In the genomic region with DNA sequence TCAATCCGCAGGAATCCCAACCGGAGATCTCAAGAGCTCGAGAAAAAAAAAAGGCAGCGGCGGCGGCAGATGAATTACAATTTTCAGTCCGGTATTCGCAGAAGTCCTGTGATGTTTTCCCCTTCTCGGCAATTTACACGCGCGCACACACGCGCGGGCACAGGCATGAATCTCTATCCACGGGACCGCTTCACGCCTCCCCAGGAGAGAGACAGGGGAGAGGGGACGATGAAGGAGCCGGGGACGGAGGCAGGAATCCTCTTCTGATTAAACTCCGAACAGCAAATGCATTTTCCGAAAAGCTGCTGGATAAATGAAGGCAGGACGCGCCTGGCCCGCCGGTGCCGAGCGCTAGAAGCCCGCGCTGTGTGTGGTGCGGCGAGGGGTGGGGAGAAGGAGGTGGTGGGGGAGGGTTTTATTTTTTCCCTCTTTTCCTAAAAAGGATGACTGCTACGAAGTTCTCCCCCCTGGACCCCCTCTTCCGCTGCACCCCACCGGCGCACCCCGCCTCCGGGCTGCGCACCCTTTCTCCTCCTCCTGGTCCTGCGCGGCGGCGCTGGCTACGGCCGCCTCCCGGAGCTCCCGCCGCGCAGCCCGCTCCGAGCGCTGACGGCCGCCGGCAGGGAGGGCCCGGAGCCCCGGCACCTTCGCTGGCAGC, we compare ENCODE assay signal across 8 cellular contexts. TPM values are rescaled to one million over a fixed set of nuclear protein-coding genes. Genes with fewer than 3 reads are reported as not detected.
A peak's percentile ranks its signal among the peaks of the same experiment; 100 is the strongest.
DNase-seq lines count a peak whose midpoint lies in the region; ATAC-seq and TF ChIP-seq lines count a peak whose summit lies in the region.

Gene BCL2 (minus strand): TSS at position 387 of the 658 bp plus-strand sequence.

- peaks cover 33% of the 10 kb centered on the region for H3F3A ChIP-seq in SU-DHL-6 (ENCODE audit: insufficient read depth)

- WGBS in liver, result under 1% methylated on average over 59 of the region's 59 CpGs

- no peak for TF ChIP-seq RAD21 in liver (IDR thresholded peaks at IDR 0.05)

- peak; percentile 5 for ATAC-seq in GM19463 (IDR thresholded peaks at IDR 0.05; ENCODE audit: unreplicated experiment)
- peak; percentile 53 for ATAC-seq in stimulated activated memory B cell treated with anti-CD40 and anti-IgM and Interleukin-4, amounts not matched to agents 10 μg/mL and 1 μg/mL and 100 μg/mL, for 72 hours
- ATAC-seq in GM19397 (IDR thresholded peaks at IDR 0.05; ENCODE audit: unreplicated experiment), result no peak

- H3K27ac ChIP-seq in HUES48 (ENCODE audit: low read depth, low read length) (peak within 1 kb of the TSS; percentile 5), SU-DHL-6 (ENCODE audit: low read depth, low read length) (peak within 1 kb of the TSS; percentile 91), liver (ENCODE audit: low read depth in 1 of 2, low read length in 2 of 2) (peak within 1 kb of the TSS; percentile 67 to 77)

- TF ChIP-seq CTCF in SU-DHL-6 (IDR thresholded peaks at IDR 0.05; ENCODE audit: insufficient read depth, low read length, poor library complexity, severe bottlenecking) (no peak), liver (IDR thresholded peaks at IDR 0.05; ENCODE audit: low read depth, low read length, missing input control) (no peak)

- no peaks in the 10 kb centered on the region for H3K27me3 Mint-ChIP-seq in stimulated activated memory B cell treated with anti-CD40 and anti-IgM and Interleukin-4, amounts not matched to agents 10 μg/mL and 1 μg/mL and 100 μg/mL, for 72 hours

- peaks cover 51% of the 10 kb centered on the region for H3K79me2 ChIP-seq in SU-DHL-6 (ENCODE audit: insufficient read depth, low read length)

- peak within 1 kb of the TSS; percentile 65 for H2AFZ ChIP-seq in SU-DHL-6 (ENCODE audit: low read depth, low read length, severe bottlenecking)

- H3K27ac Mint-ChIP-seq in stimulated activated memory B cell treated with anti-CD40 and anti-IgM and Interleukin-4, amounts not matched to agents 10 μg/mL and 1 μg/mL and 100 μg/mL, for 72 hours, result peak within 1 kb of the TSS; percentile 92

- H3K4me1 ChIP-seq in HUES48 (ENCODE audit: control insufficient read depth, insufficient read depth, low read length) (peaks cover 11% of the 10 kb centered on the region), liver (ENCODE audit: control insufficient read depth in 4 of 4, insufficient read depth in 4 of 4, low read length in 3 of 4) (peaks cover 3 to 20% (median 10%) of the 10 kb centered on the region in 4 donors)

- peak within 1 kb of the TSS; percentile 99 for H3K4me3 Mint-ChIP-seq in stimulated activated memory B cell treated with anti-CD40 and anti-IgM and Interleukin-4, amounts not matched to agents 10 μg/mL and 1 μg/mL and 100 μg/mL, for 72 hours

- H3K36me3 ChIP-seq in HUES48 (ENCODE audit: control insufficient read depth, insufficient read depth, low read length) (no peaks in the 10 kb centered on the region), SU-DHL-6 (ENCODE audit: low read length) (peaks cover 39% of the 10 kb centered on the region), liver (ENCODE audit: control insufficient read depth in 4 of 4, insufficient read depth in 3 of 4, low read depth in 1 of 4, low read length in 3 of 4) (no peaks in the 10 kb centered on the region)

- no peaks in the 10 kb centered on the region for H3K9me2 ChIP-seq in SU-DHL-6 (replicated peaks; ENCODE audit: insufficient read depth, low read length)

- H3K9ac ChIP-seq in HUES48 (ENCODE audit: low read depth, low read length) (peak within 1 kb of the TSS; percentile 28; the same call in 1 of the 2 replicates), SU-DHL-6 (ENCODE audit: low read length) (peak within 1 kb of the TSS; percentile 83), liver (ENCODE audit: low read depth in 1 of 2, low read length in 2 of 2) (peak within 1 kb of the TSS; percentile 43 to 72)

- H3K4me2 ChIP-seq in SU-DHL-6 (ENCODE audit: low read depth, low read length, poor library complexity, severe bottlenecking), result peak within 1 kb of the TSS; percentile 86

- H3K9me3 ChIP-seq in HUES48 (ENCODE audit: control insufficient read depth, insufficient read depth, low read length) (no peaks in the 10 kb centered on the region), SU-DHL-6 (ENCODE audit: insufficient read depth, low read length) (no peaks in the 10 kb centered on the region), liver (ENCODE audit: control insufficient read depth in 4 of 4, low read length in 3 of 4) (no peaks in the 10 kb centered on the region)

- peak within 1 kb of the TSS; percentile 73 for H3K4me3 ChIP-seq in HUES48 (ENCODE audit: low read depth, low read length)
- H3K4me3 ChIP-seq in SU-DHL-6 (ENCODE audit: insufficient read depth, low read length, poor library complexity, severe bottlenecking), result peak within 1 kb of the TSS; percentile 85
- H3K4me3 ChIP-seq in liver (ENCODE audit: low read depth in 1 of 3, low read length in 3 of 3), result peak within 1 kb of the TSS; percentile 70 to 91 (median 74)

- peaks cover 44% of the 10 kb centered on the region for H3K36me3 Mint-ChIP-seq in stimulated activated memory B cell treated with anti-CD40 and anti-IgM and Interleukin-4, amounts not matched to agents 10 μg/mL and 1 μg/mL and 100 μg/mL, for 72 hours

- peaks cover 48% of the 10 kb centered on the region for H3K4me1 Mint-ChIP-seq in stimulated activated memory B cell treated with anti-CD40 and anti-IgM and Interleukin-4, amounts not matched to agents 10 μg/mL and 1 μg/mL and 100 μg/mL, for 72 hours

- H4K20me1 ChIP-seq in SU-DHL-6 (ENCODE audit: low read depth, low read length), result 0 out of 2 replicates have a peak, but pooled peaks cover 17% of the 10 kb centered on the region

- H3K9me3 Mint-ChIP-seq in stimulated activated memory B cell treated with anti-CD40 and anti-IgM and Interleukin-4, amounts not matched to agents 10 μg/mL and 1 μg/mL and 100 μg/mL, for 72 hours, result no peaks in the 10 kb centered on the region

- H3K27me3 ChIP-seq in HUES48 (ENCODE audit: control insufficient read depth, insufficient read depth, low read length), result peaks cover 37% of the 10 kb centered on the region
- no peaks in the 10 kb centered on the region for H3K27me3 ChIP-seq in SU-DHL-6 (ENCODE audit: low read length)
- no peaks in the 10 kb centered on the region for H3K27me3 ChIP-seq in liver (ENCODE audit: control insufficient read depth in 4 of 4, insufficient read depth in 4 of 4, low read length in 3 of 4)

- peak; percentile 76 for DNase-seq in COLO668 (lab: John Stamatoyannopoulos, UW; ENCODE audit: unreplicated experiment)
- DNase-seq in dedifferentiated amniotic fluid mesenchymal stem cell (ENCODE audit: extremely low spot score), result peak; percentile 41

TF ChIP-seq in liver, 16 proteins besides CTCF, POLR2A, EP300 and RAD21 (continues in another document):
- TF ChIP-seq RXRA (IDR thresholded peaks at IDR 0.05) (no peak), TAF1 (conservative IDR thresholded peaks at IDR 0.05) (no peak), FOXA1 (IDR thresholded peaks at IDR 0.05) (no peak), JUND (IDR thresholded peaks at IDR 0.05) (no peak), HNF4G (IDR thresholded peaks at IDR 0.05) (no peak), REST (IDR thresholded peaks at IDR 0.05) (no peak), GABPA (IDR thresholded peaks at IDR 0.05 in 1 of 2, conservative IDR thresholded peaks at IDR 0.05 in 1 of 2) (no peak), NR2F2 (IDR thresholded peaks at IDR 0.05) (no peak), HNF4A (conservative IDR thresholded peaks at IDR 0.05) (no peak)
- TF ChIP-seq, protein P1, sequence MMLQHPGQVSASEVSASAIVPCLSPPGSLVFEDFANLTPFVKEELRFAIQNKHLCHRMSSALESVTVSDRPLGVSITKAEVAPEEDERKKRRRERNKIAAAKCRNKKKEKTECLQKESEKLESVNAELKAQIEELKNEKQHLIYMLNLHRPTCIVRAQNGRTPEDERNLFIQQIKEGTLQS (IDR thresholded peaks at IDR 0.05), result no peak
- TF ChIP-seq, protein P2, sequence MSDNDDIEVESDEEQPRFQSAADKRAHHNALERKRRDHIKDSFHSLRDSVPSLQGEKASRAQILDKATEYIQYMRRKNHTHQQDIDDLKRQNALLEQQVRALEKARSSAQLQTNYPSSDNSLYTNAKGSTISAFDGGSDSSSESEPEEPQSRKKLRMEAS (IDR thresholded peaks at IDR 0.05), result no peak

RNA-seq across cellular contexts. Expression of gene BCL2, which starts in this region (rescaled TPM):
- 1 to 10 TPM; 2.1 to 3.9 TPM for total RNA-seq in liver
- polyA plus RNA-seq in liver, result under 1 TPM; 0.40 to 0.69 TPM

Comparison
In these comparisons a context has a peak if more than half of its experiments do, and no peak if none do; other contexts are left out.
1. H3K27ac ChIP-seq: peak in every context shown above with its lines; median percentile 91 in SU-DHL-6; 72 in liver; 5 in HUES48.
2. H3K9ac ChIP-seq: peak in every context shown above with its lines; median percentile 83 in SU-DHL-6; 58 in liver; 28 in HUES48.